ENCODE assay signal across 8 cellular contexts in the genomic region with DNA sequence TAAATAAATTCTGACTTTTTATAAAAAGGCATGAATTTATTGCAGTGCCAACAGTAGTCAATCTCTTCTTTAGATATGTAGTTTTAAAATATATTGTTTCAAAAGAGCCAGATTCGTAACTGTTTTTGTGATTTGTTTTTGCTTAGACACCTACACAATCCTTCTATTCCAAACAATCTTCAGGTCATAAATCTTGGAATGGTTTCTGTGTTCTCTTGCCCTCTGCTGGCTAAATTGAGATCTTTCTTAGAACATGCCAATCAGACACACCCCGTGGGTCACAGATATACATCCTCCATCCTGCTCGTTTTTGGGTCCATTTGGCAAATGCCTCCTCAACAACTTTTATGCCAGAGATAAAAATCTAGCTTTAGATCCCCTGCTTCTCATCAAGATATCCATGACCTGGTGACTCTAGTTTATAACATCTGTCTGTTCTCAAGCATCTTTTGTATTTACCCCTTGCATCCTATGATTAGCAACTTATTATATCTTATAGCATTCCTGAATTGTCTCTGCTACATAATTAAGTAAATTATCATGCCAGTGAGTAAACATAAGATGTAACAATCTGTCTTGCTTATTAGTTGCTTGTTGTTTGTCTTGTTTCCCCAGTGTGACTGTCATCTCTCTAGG. TPM values are rescaled to one million over a fixed set of nuclear protein-coding genes. Genes with fewer than 3 reads are reported as not detected.
DNase-seq lines count a peak whose midpoint lies in the region; ATAC-seq, FAIRE-seq and TF ChIP-seq lines count a peak whose summit lies in the region.

No MANE protein-coding gene starts in this region.

- H3K27ac ChIP-seq in mesenchymal stem cell (ENCODE audit: low read length, poor library complexity, severe bottlenecking), result no peak overlapping the region

- no peak overlapping the region for H2BK120ac ChIP-seq in mesenchymal stem cell (ENCODE audit: low read depth, low read length)

- no peak overlapping the region for H3K4me2 ChIP-seq in mesenchymal stem cell (ENCODE audit: low read length, poor library complexity, severe bottlenecking)

- no peak overlapping the region for H2AFZ ChIP-seq in mesenchymal stem cell (ENCODE audit: low read depth, low read length)

- WGBS in mesenchymal stem cell, result 11% methylated on average over 3 of the region's 3 CpGs

- H3K36me3 ChIP-seq in bronchial epithelial cell (ENCODE audit: control insufficient read depth, insufficient read depth, low read length), result no peaks in the 10 kb centered on the region
- no peaks in the 10 kb centered on the region for H3K36me3 ChIP-seq in mesenchymal stem cell (ENCODE audit: control insufficient read depth in 1 of 2, insufficient read depth in 2 of 2, low read depth in 1 of 2, low read length in 2 of 2)

- no peak overlapping the region for H4K91ac ChIP-seq in mesenchymal stem cell (ENCODE audit: low read length)

- H3K4me3 ChIP-seq in bronchial epithelial cell (ENCODE audit: low read depth, low read length), result no peak overlapping the region
- H3K4me3 ChIP-seq in mesenchymal stem cell (ENCODE audit: insufficient read depth in 1 of 2, low read depth in 1 of 2, low read length in 2 of 2), result no peak overlapping the region

- ATAC-seq in HG03442 (IDR thresholded peaks at IDR 0.05; ENCODE audit: unreplicated experiment) (no peak), HG03280 (IDR thresholded peaks at IDR 0.05; ENCODE audit: unreplicated experiment) (no peak), GM21423 (IDR thresholded peaks at IDR 0.05; ENCODE audit: unreplicated experiment) (no peak)

- no peak overlapping the region for H2BK5ac ChIP-seq in mesenchymal stem cell (ENCODE audit: low read depth, low read length, poor library complexity, severe bottlenecking)

- no peak overlapping the region for H3K18ac ChIP-seq in mesenchymal stem cell (ENCODE audit: low read depth in 1 of 2, low read length in 2 of 2)

- no peak overlapping the region for H2AK5ac ChIP-seq in mesenchymal stem cell (ENCODE audit: low read length, severe bottlenecking)

- no peak overlapping the region for H2BK12ac ChIP-seq in mesenchymal stem cell (ENCODE audit: low read length in 2 of 2)

- TF ChIP-seq CTCF in bronchial epithelial cell (IDR thresholded peaks at IDR 0.05; ENCODE audit: insufficient read depth, low read length, severe bottlenecking), result peak; percentile 59

- peaks cover 4% of the 10 kb centered on the region for H3K4me1 ChIP-seq in mesenchymal stem cell (ENCODE audit: control insufficient read depth, insufficient read depth, low read depth, low read length)

- no peak overlapping the region for H2BK15ac ChIP-seq in mesenchymal stem cell (ENCODE audit: low read depth, poor library complexity, severe bottlenecking)

- peak; percentile 83 for FAIRE-seq in H54 (lab: Jason Lieb, UNC)
- FAIRE-seq in bronchial epithelial cell (lab: Jason Lieb, UNC), result no peak

- no peak overlapping the region for H3K4ac ChIP-seq in mesenchymal stem cell (ENCODE audit: low read depth in 1 of 2, low read length in 2 of 2)

- H3K9me3 ChIP-seq in mesenchymal stem cell (ENCODE audit: control insufficient read depth, low read length), result no peaks in the 10 kb centered on the region

- no peak overlapping the region for H4K8ac ChIP-seq in mesenchymal stem cell (ENCODE audit: low read length)

- no peak overlapping the region for H3K9ac ChIP-seq in mesenchymal stem cell (ENCODE audit: low read length)

- no peak overlapping the region for H3K23ac ChIP-seq in mesenchymal stem cell (ENCODE audit: low read length in 2 of 2)

- H3K14ac ChIP-seq in mesenchymal stem cell (ENCODE audit: low read length in 2 of 2), result no peak overlapping the region

- DNase-seq in COLO829 (ENCODE audit: low spot score) (peak; percentile 82), H54 (ENCODE audit: insufficient read length, low spot score) (no peak), NCI-H345 treated with DMSO at 0.1 percent for 48 hours (lab: John Stamatoyannopoulos, UW; ENCODE audit: unreplicated experiment) (peak; percentile 23), bronchial epithelial cell (ENCODE audit: low read depth) (peak; percentile 57), mesenchymal stem cell (peak; percentile 47)

- TF ChIP-seq POLR2A in H54 (IDR thresholded peaks at IDR 0.05; ENCODE audit: low read depth, low read length), result no peak

- H3K27me3 ChIP-seq in bronchial epithelial cell (ENCODE audit: control insufficient read depth, insufficient read depth, low read length) (peaks cover 2% of the 10 kb centered on the region), mesenchymal stem cell (ENCODE audit: control insufficient read depth in 1 of 2, insufficient read depth in 1 of 2, low read length in 2 of 2) (no peaks in the 10 kb centered on the region)

- no peaks in the 10 kb centered on the region for H3K79me1 ChIP-seq in mesenchymal stem cell (replicated peaks; ENCODE audit: low read length, poor library complexity, severe bottlenecking)

RNA-seq across cellular contexts. Expression of a gene that starts 35.3 kb away (rescaled TPM):
- total RNA-seq in bronchial epithelial cell, result 92.1 and 145 TPM in 2 replicates
- 25.6 TPM for polyA plus RNA-seq in mesenchymal stem cell (2013, experiment 1 of 2)
- polyA plus RNA-seq in mesenchymal stem cell (2013, experiment 2 of 2), result 26.0 TPM
